In the genomic region with DNA sequence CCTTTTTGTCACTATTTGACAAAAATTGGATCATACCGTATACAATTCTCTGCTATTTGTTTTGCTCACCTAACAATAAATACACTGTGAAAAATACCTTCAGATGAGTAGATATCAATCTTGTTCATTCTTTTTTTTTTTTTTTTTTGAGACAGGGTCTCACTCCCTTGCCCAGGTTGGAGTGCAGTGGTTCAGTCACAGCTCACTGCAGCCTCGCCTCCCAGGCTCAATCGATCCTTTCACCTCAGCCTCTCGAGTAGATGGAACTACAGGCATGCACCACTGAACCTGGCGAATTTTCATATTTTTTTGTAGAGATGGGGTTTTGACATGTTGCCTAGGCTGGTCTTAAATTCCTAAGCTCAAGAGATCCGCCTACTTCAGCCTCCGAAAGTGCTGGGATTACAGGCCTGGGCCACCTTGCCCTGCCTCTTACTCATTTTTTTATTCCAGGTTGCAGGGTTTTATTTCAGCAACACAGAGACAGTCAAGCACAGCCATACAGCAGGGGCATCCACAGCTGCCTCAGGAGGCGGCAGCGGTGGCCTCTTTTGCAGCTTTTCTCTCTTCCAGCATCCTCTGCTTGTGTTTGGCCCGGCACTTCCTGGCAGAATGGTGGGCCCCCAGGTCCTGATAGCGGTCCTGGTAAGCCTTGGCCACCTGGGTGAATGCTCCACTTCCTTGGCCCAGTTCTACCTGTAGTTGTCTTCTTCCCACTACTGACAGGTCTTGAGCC, we compare ENCODE assay signal across 1 cellular context.
TF ChIP-seq lines count a peak whose summit lies in the region.

No MANE protein-coding gene starts in this region.

TF ChIP-seq in HepG2, 621 proteins besides CTCF, POLR2A, EP300 and RAD21:
- no peak for TF ChIP-seq PHF5A (CRISPR knock-in tag; IDR thresholded peaks at IDR 0.05; ENCODE audit: low read depth, unreplicated experiment)
- TF ChIP-seq ZNF350 (CRISPR knock-in tag; IDR thresholded peaks at IDR 0.05; ENCODE audit: borderline replicate concordance, low read depth) = no peak
- no peak for TF ChIP-seq ZNF776 (CRISPR knock-in tag; IDR thresholded peaks at IDR 0.05)
- TF ChIP-seq ZNF605 (CRISPR knock-in tag; IDR thresholded peaks at IDR 0.05) = no peak
- no peak for TF ChIP-seq BHLHE40 (IDR thresholded peaks at IDR 0.05; ENCODE audit: low read length)
- TF ChIP-seq EED (CRISPR knock-in tag; IDR thresholded peaks at IDR 0.05) = no peak
